25 cellular contexts compared by ENCODE assay signal in the genomic region with DNA sequence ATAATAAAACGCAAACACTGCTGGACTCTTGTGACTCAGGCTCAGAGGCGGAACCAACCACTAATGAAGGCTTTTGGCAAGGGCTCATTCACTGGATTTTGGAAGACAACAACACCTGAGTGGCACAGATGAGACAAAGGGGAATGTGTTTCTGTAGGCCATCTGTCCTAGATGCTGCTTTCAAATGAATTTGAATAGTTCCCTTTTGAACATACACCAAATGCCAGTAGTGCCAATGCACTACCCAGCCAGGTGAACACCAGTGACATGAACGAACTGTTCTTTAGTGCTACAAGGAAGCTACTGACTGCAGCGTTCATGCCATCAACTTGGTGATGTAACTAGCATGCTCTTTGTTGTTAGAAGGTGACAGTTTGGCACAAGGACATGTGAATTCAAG.
"Had no signal": no experiment of that assay in that cellular context is flagged by ENCODE, and none has a peak within 500 bp of the region (broad histone marks: within the 10 kb centered on the region; RNA-seq: fewer than 3 reads in every experiment).

No MANE protein-coding gene starts in this region.

- H3K27me3 ChIP-seq: cardiac muscle cell, Peyer's patch had no signal

- H3K27ac ChIP-seq: cardiac muscle cell, Peyer's patch, RWPE1 had no signal

- ATAC-seq: activated CD8-positive, alpha-beta memory T cell treated with anti-CD3 and anti-CD28 coated beads, Interleukin-2, amount 10 ng/mL, durations not matched to agents 7 days and 5 days; activated naive CD8-positive, alpha-beta T cell treated with anti-CD3 and anti-CD28 coated beads, Interleukin-2, amount 50 U/mL, for 24 hours; T-helper 17 cell had no signal

- DNase-seq: activated B cell treated with CpG ODN at 0.5 μM for 24 hours; activated CD4-positive, alpha-beta T cell treated with anti-CD3 and anti-CD28 coated beads for 1 hour; activated CD4-positive, alpha-beta T cell treated with anti-CD3 and anti-CD28 coated beads, Interleukin-2, amount 10 ng/mL, durations not matched to agents 24 days and 14 days; activated CD4-positive, alpha-beta T cell treated with anti-CD3 and anti-CD28 coated beads, Interleukin-2, amount 50 U/mL, for 48 hours; activated CD8-positive, alpha-beta memory T cell treated with anti-CD3 and anti-CD28 coated beads, Interleukin-2, amount 10 ng/mL, durations not matched to agents 7 days and 5 days; activated effector memory CD4-positive, alpha-beta T cell treated with Interleukin-2 at 50 U/mL for 16 hours; activated naive CD4-positive, alpha-beta T cell; activated naive CD8-positive, alpha-beta T cell treated with anti-CD3 and anti-CD28 coated beads, Interleukin-2, amount 50 U/mL, for 24 hours; activated T-cell treated with anti-CD3 and anti-CD28 coated beads, Interleukin-2, amount 50 U/mL, for 24 hours; amniotic stem cell; KG1; NCI-H1048; NCI-H146; NCI-H187 treated with DMSO at 0.1 percent for 48 hours; NCI-H2107; NCI-H2171 treated with DMSO at 0.1 percent for 48 hours; NCI-H226; NCI-H526; NCI-H82; Peyer's patch; SHP77; T-helper 17 cell; T-helper 9 cell had no signal
